In genomic region chr4:158111241-158111640, GRCh38 we compare ENCODE assay signal across 16 cellular contexts.
"Had no signal": no experiment of that assay in that cellular context is flagged by ENCODE, and none has a peak within 500 bp of the region (broad histone marks: within the 10 kb centered on the region; RNA-seq: fewer than 3 reads in every experiment).

No MANE protein-coding gene starts in this region.

- DNase-seq: activated CD4-positive, alpha-beta T cell treated with anti-CD3 and anti-CD28 coated beads for 1 hour; activated CD8-positive, alpha-beta memory T cell treated with anti-CD3 and anti-CD28 coated beads for 24 hours; activated effector memory CD4-positive, alpha-beta T cell treated with anti-CD3 and anti-CD28 coated beads, Interleukin-2, amount 50 U/mL, for 16 hours; activated naive CD4-positive, alpha-beta T cell treated with anti-CD3 and anti-CD28 coated beads, Interleukin-2, amount 50 U/mL, for 16 hours; activated T-cell treated with anti-CD3 and anti-CD28 coated beads, Interleukin-2, amount 50 U/mL, for 72 hours; colonic mucosa; erythroblast; hippocampal formation; kidney; left ventricle myocardium inferior; stimulated activated CD4-positive, alpha-beta T cell treated with anti-CD3 and anti-CD28 coated beads, Interleukin-12 subunit alpha, Interleukin-12 subunit beta, amount 100 ng/mL, for 4 hours; stimulated activated CD4-positive, alpha-beta T cell treated with anti-CD3 and anti-CD28 coated beads, Interleukin-1b, Interleukin-23, amount 100 ng/mL, for 48 hours; stimulated activated CD8-positive, alpha-beta memory T cell treated with anti-CD3 and anti-CD28 coated beads, Interleukin-4, amount 100 ng/mL, for 48 hours; T-helper 1 cell; T-helper 9 cell had no signal

- H3K4me3 ChIP-seq: colonic mucosa, left ventricle myocardium inferior, tibial nerve had no signal
